In genomic region chr1:59779949-59780348, GRCh38 we compare ENCODE assay signal across 18 cellular contexts. TPM values are rescaled to one million over a fixed set of nuclear protein-coding genes. Genes with fewer than 3 reads are reported as not detected.
DNase-seq lines count a peak whose midpoint lies in the region; TF ChIP-seq lines count a peak whose summit lies in the region.
"Had no signal": no experiment of that assay in that cellular context is flagged by ENCODE, and none has a peak within 500 bp of the region (broad histone marks: within the 10 kb centered on the region; RNA-seq: fewer than 3 reads in every experiment).

No MANE protein-coding gene starts in this region.

- H3K4me1 Mint-ChIP-seq in progenitor cell of endocrine pancreas (ENCODE audit: low read depth), result no peaks in the 10 kb centered on the region

- no peak overlapping the region for H3K27ac Mint-ChIP-seq in progenitor cell of endocrine pancreas
- H3K27ac Mint-ChIP-seq: activated T-cell treated with anti-CD3 and anti-CD28 coated beads, Interleukin-2, amount 50 U/mL, for 72 hours; CD8-positive, alpha-beta T cell; dendritic cell treated with granulocyte-macrophage colony-stimulating factor and Interleukin-4, amounts not matched to agents 40 ng/mL and 50 ng/mL, for 4 days; T-helper 1 cell treated with Interleukin-12 subunit alpha and Interleukin-12 subunit beta and Interleukin-4 antibody, amounts not matched to agents 30 μg/mL and 1 μg/mL, for 36 hours had no signal

- H3K9me3 ChIP-seq in HAP-1, result no peaks in the 10 kb centered on the region
- H3K9me3 ChIP-seq: MG63, Peyer's patch had no signal

- peaks cover 11% of the 10 kb centered on the region for H3K27me3 ChIP-seq in HAP-1 (ENCODE audit: low read depth)
- H3K27me3 ChIP-seq: MG63, Peyer's patch had no signal

- in situ Hi-C loops in HAP-1 (cut with MboI; ENCODE audit: low sequenced_read_pairs) (no loop called here), KBM-7 (cut with MboI; ENCODE audit: low pct_unique_long_range_greater_than_20kb, low sequenced_read_pairs) (no loop called here)

- H3K9me3 Mint-ChIP-seq in progenitor cell of endocrine pancreas (ENCODE audit: low read depth), result no peaks in the 10 kb centered on the region
- H3K9me3 Mint-ChIP-seq: activated T-cell treated with anti-CD3 and anti-CD28 coated beads, Interleukin-2, amount 50 U/mL, for 72 hours; CD8-positive, alpha-beta T cell; dendritic cell treated with granulocyte-macrophage colony-stimulating factor and Interleukin-4, amounts not matched to agents 40 ng/mL and 50 ng/mL, for 4 days; T-helper 1 cell treated with Interleukin-12 subunit alpha and Interleukin-12 subunit beta and Interleukin-4 antibody, amounts not matched to agents 30 μg/mL and 1 μg/mL, for 36 hours had no signal

- H3K36me3 Mint-ChIP-seq in progenitor cell of endocrine pancreas (ENCODE audit: insufficient read depth), result no peaks in the 10 kb centered on the region
- H3K36me3 Mint-ChIP-seq: CD8-positive, alpha-beta T cell had no signal

- H3K4me3 Mint-ChIP-seq in progenitor cell of endocrine pancreas (ENCODE audit: low read depth), result no peak overlapping the region
- H3K4me3 Mint-ChIP-seq: activated T-cell treated with anti-CD3 and anti-CD28 coated beads, Interleukin-2, amount 50 U/mL, for 72 hours; CD8-positive, alpha-beta T cell; dendritic cell treated with granulocyte-macrophage colony-stimulating factor and Interleukin-4, amounts not matched to agents 40 ng/mL and 50 ng/mL, for 4 days; T-helper 1 cell treated with Interleukin-12 subunit alpha and Interleukin-12 subunit beta and Interleukin-4 antibody, amounts not matched to agents 30 μg/mL and 1 μg/mL, for 36 hours had no signal

- TF ChIP-seq CTCF in progenitor cell of endocrine pancreas (IDR thresholded peaks at IDR 0.05; ENCODE audit: unreplicated experiment), result peak; percentile 45

- peaks cover 8% of the 10 kb centered on the region for H3K27me3 Mint-ChIP-seq in progenitor cell of endocrine pancreas
- H3K27me3 Mint-ChIP-seq: dendritic cell treated with granulocyte-macrophage colony-stimulating factor and Interleukin-4, amounts not matched to agents 40 ng/mL and 50 ng/mL, for 4 days had no signal

- DNase-seq in NCI-H146 (lab: John Stamatoyannopoulos, UW) (peak; percentile 7), NCI-H146 treated with DMSO at 0.1 percent for 48 hours (lab: John Stamatoyannopoulos, UW; ENCODE audit: unreplicated experiment) (no peak), M059J (ENCODE audit: low read depth) (peak; percentile 5), amniotic epithelial cell (ENCODE audit: low read depth) (peak; percentile 22), progenitor cell of endocrine pancreas (ENCODE audit: low spot score, unreplicated experiment) (no peak), islet precursor cell (no peak), HAP-1 (ENCODE audit: low spot score in 2 of 2) (no peak), KBM-7 (no peak)
- DNase-seq: activated T-cell treated with anti-CD3 and anti-CD28 coated beads, Interleukin-2, amount 50 U/mL, for 72 hours; CD8-positive, alpha-beta T cell; GM23248; mesenchymal stem cell; MG63; NCI-H345; Peyer's patch; small intestine had no signal

- H3K36me3 ChIP-seq in HAP-1 (replicated peaks), result no peaks in the 10 kb centered on the region
- H3K36me3 ChIP-seq: MG63, Peyer's patch had no signal

- no peaks in the 10 kb centered on the region for H3K4me1 ChIP-seq in HAP-1
- H3K4me1 ChIP-seq: Peyer's patch had no signal

- H3K4me3 ChIP-seq in HAP-1, result no peak overlapping the region
- H3K4me3 ChIP-seq: GM23248, MG63, Peyer's patch had no signal

RNA-seq across cellular contexts. Expression of gene HOOK1, which starts 34.8 kb away (rescaled TPM):
- 0.07 TPM in 1 of 2 replicates, not detected in the other for total RNA-seq in M059J (2014; rRNA removed; shearing (Covaris generic))
- total RNA-seq in progenitor cell of endocrine pancreas, result 51.2 and 56.1 TPM in 2 replicates
- total RNA-seq: GM23248 had no signal

Comparison
In these comparisons a context has a peak if more than half of its experiments do, and no peak if none do; other contexts are left out.
1. DNase-seq: peak in NCI-H146 (single experiment), M059J (single experiment) and amniotic epithelial cell (single experiment); none in NCI-H146 treated with DMSO at 0.1 percent for 48 hours (single experiment), progenitor cell of endocrine pancreas (single experiment), islet precursor cell (single experiment), HAP-1 (0 of 2) and KBM-7 (single experiment).
2. RNA of gene HOOK1, which starts 34.8 kb away (total RNA-seq): 51.2 to 56.1 TPM in progenitor cell of endocrine pancreas; 0.07 TPM in M059J; every median in the first group is over 10 times any median in the second.